Comparison of ENCODE assay signal across 9 cellular contexts in the genomic region with DNA sequence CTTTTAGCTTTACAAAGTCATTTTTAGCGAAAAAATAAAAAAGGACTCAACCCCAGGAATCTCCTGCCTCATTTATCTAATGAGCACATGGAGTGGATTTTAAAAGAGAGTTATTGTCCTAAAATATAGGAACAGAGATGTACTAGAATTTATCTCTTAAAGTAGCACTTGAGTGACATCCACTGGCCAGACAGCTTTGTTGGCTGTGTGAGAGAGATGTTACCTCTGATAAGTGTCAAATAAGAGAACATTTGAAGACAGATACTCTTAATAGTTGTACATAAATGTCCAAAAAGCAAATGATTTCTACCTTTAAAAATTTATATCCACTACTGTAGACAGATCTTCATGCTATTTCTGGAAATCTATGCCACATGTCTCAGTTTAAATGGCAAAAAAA. TPM values are rescaled to one million over a fixed set of nuclear protein-coding genes. Genes with fewer than 3 reads are reported as not detected.
DNase-seq lines count a peak whose midpoint lies in the region; ATAC-seq and TF ChIP-seq lines count a peak whose summit lies in the region.
"Had no signal": no experiment of that assay in that cellular context is flagged by ENCODE, and none has a peak within 500 bp of the region (broad histone marks: within the 10 kb centered on the region; RNA-seq: fewer than 3 reads in every experiment).

No MANE protein-coding gene starts in this region.

- no peak overlapping the region for H3K4me3 Mint-ChIP-seq in activated T-helper 1 cell treated with anti-CD3 and anti-CD28 coated beads, Interleukin-12 subunit alpha, Interleukin-12 subunit beta, Interleukin-2, Interleukin-4 antibody, amounts not matched to agents 30 ng/mL and 10 ng/mL and 1 ng/mL, durations not matched to agents 14 hours and 24 hours and 36 hours
- H3K4me3 Mint-ChIP-seq: activated CD4-positive, alpha-beta T cell treated with anti-CD3 and anti-CD28 coated beads, Interleukin-2, amount 10 ng/mL, durations not matched to agents 24 days and 14 days had no signal

- H3K9me3 Mint-ChIP-seq in activated T-helper 1 cell treated with anti-CD3 and anti-CD28 coated beads, Interleukin-12 subunit alpha, Interleukin-12 subunit beta, Interleukin-2, Interleukin-4 antibody, amounts not matched to agents 30 ng/mL and 10 ng/mL and 1 ng/mL, durations not matched to agents 14 hours and 24 hours and 36 hours: no peaks in the 10 kb centered on the region
- H3K9me3 Mint-ChIP-seq: activated CD4-positive, alpha-beta T cell treated with anti-CD3 and anti-CD28 coated beads, Interleukin-2, amount 10 ng/mL, durations not matched to agents 24 days and 14 days had no signal

- H3K4me3 ChIP-seq in Peyer's patch: no peak overlapping the region
- no peak overlapping the region for H3K4me3 ChIP-seq in foreskin fibroblast (ENCODE audit: low read depth in 1 of 2, low read length in 2 of 2)

- peaks cover 0 to 8% (median 0%) of the 10 kb centered on the region in 4 donors for H3K4me1 ChIP-seq in Peyer's patch

- DNase-seq in AG08395 (ENCODE audit: low spot score) (peak; percentile 54), H4 (ENCODE audit: low spot score) (peak; percentile 73), Peyer's patch (no peak), foreskin fibroblast (peak; percentile 55 to 82), AG08396 (ENCODE audit: low spot score) (no peak), COR-L47 (lab: John Stamatoyannopoulos, UW) (no peak)
- no peak for DNase-seq in activated T-helper 1 cell treated with anti-CD3 and anti-CD28 coated beads, Interleukin-12 subunit alpha, Interleukin-12 subunit beta, Interleukin-2, Interleukin-4 antibody, amounts not matched to agents 30 ng/mL and 10 ng/mL and 1 ng/mL, durations not matched to agents 14 hours and 24 hours and 36 hours (ENCODE audit: low spot score)
- DNase-seq: activated CD4-positive, alpha-beta T cell treated with anti-CD3 and anti-CD28 coated beads, Interleukin-2, amount 10 ng/mL, durations not matched to agents 24 days and 14 days had no signal

- intact Hi-C loops in activated T-helper 1 cell treated with anti-CD3 and anti-CD28 coated beads, Interleukin-12 subunit alpha, Interleukin-12 subunit beta, Interleukin-2, Interleukin-4 antibody, amounts not matched to agents 30 ng/mL and 10 ng/mL and 1 ng/mL, durations not matched to agents 14 hours and 24 hours and 36 hours (cut with micrococcal nuclease): no loop called here

- no peaks in the 10 kb centered on the region for H3K27me3 ChIP-seq in Peyer's patch

- no peaks in the 10 kb centered on the region for H3K36me3 ChIP-seq in Peyer's patch

- H3K27ac ChIP-seq in Peyer's patch: no peak overlapping the region

- ATAC-seq in HG03442 (IDR thresholded peaks at IDR 0.05; ENCODE audit: unreplicated experiment): no peak

- TF ChIP-seq CTCF in Peyer's patch (IDR thresholded peaks at IDR 0.05) (peak in 4 of 6 experiments; percentile 14 to 63 (median 58)), foreskin fibroblast (IDR thresholded peaks at IDR 0.05; ENCODE audit: low read depth, low read length) (peak; percentile 53)

- no peak for TF ChIP-seq POLR2A in Peyer's patch (IDR thresholded peaks at IDR 0.05)

- H3K36me3 Mint-ChIP-seq in activated T-helper 1 cell treated with anti-CD3 and anti-CD28 coated beads, Interleukin-12 subunit alpha, Interleukin-12 subunit beta, Interleukin-2, Interleukin-4 antibody, amounts not matched to agents 30 ng/mL and 10 ng/mL and 1 ng/mL, durations not matched to agents 14 hours and 24 hours and 36 hours (ENCODE audit: low read depth): no peaks in the 10 kb centered on the region

- H3K9me3 ChIP-seq in Peyer's patch: no peaks in the 10 kb centered on the region

- H3K27ac Mint-ChIP-seq in activated T-helper 1 cell treated with anti-CD3 and anti-CD28 coated beads, Interleukin-12 subunit alpha, Interleukin-12 subunit beta, Interleukin-2, Interleukin-4 antibody, amounts not matched to agents 30 ng/mL and 10 ng/mL and 1 ng/mL, durations not matched to agents 14 hours and 24 hours and 36 hours: no peak overlapping the region
- H3K27ac Mint-ChIP-seq: activated CD4-positive, alpha-beta T cell treated with anti-CD3 and anti-CD28 coated beads, Interleukin-2, amount 10 ng/mL, durations not matched to agents 24 days and 14 days had no signal

- H3K4me1 Mint-ChIP-seq in activated T-helper 1 cell treated with anti-CD3 and anti-CD28 coated beads, Interleukin-12 subunit alpha, Interleukin-12 subunit beta, Interleukin-2, Interleukin-4 antibody, amounts not matched to agents 30 ng/mL and 10 ng/mL and 1 ng/mL, durations not matched to agents 14 hours and 24 hours and 36 hours (ENCODE audit: low read depth): peaks cover 5% of the 10 kb centered on the region

- no peaks in the 10 kb centered on the region for H3K27me3 Mint-ChIP-seq in activated T-helper 1 cell treated with anti-CD3 and anti-CD28 coated beads, Interleukin-12 subunit alpha, Interleukin-12 subunit beta, Interleukin-2, Interleukin-4 antibody, amounts not matched to agents 30 ng/mL and 10 ng/mL and 1 ng/mL, durations not matched to agents 14 hours and 24 hours and 36 hours (ENCODE audit: insufficient read depth)
- H3K27me3 Mint-ChIP-seq: activated CD4-positive, alpha-beta T cell treated with anti-CD3 and anti-CD28 coated beads, Interleukin-2, amount 10 ng/mL, durations not matched to agents 24 days and 14 days had no signal

RNA-seq across cellular contexts. Expression of a gene that starts 12.3 kb away (rescaled TPM):
- total RNA-seq in H4 (2014; rRNA removed; shearing (Covaris generic)): 169 and 173 TPM in 2 replicates
- 10 to 100 TPM; 14.9 to 48.0 (median 42.6) TPM for total RNA-seq in Peyer's patch
- total RNA-seq in activated T-helper 1 cell treated with anti-CD3 and anti-CD28 coated beads, Interleukin-12 subunit alpha, Interleukin-12 subunit beta, Interleukin-2, Interleukin-4 antibody, amounts not matched to agents 30 ng/mL and 10 ng/mL and 1 ng/mL, durations not matched to agents 14 hours and 24 hours and 36 hours: 21.2 and 26.0 TPM in 2 replicates

RNA-seq across cellular contexts. Expression of a gene that starts 57.3 kb away (rescaled TPM):
- not detected in 2 replicates for total RNA-seq in H4 (2014; rRNA removed; shearing (Covaris generic))
- 100 to 1,000 TPM in 2 of 4 donors, 10 to 100 TPM in 2; 11.6 to 225 (median 84.9) TPM for total RNA-seq in Peyer's patch
- not detected in 2 replicates for total RNA-seq in activated T-helper 1 cell treated with anti-CD3 and anti-CD28 coated beads, Interleukin-12 subunit alpha, Interleukin-12 subunit beta, Interleukin-2, Interleukin-4 antibody, amounts not matched to agents 30 ng/mL and 10 ng/mL and 1 ng/mL, durations not matched to agents 14 hours and 24 hours and 36 hours
- total RNA-seq: activated CD4-positive, alpha-beta T cell treated with anti-CD3 and anti-CD28 coated beads, Interleukin-2, amount 10 ng/mL, durations not matched to agents 24 days and 14 days had no signal

Comparison
In these comparisons a context has a peak if more than half of its experiments do, and no peak if none do; other contexts are left out.
1. DNase-seq: peak in AG08395 (single experiment), H4 (single experiment) and foreskin fibroblast (2 of 2); none in Peyer's patch (0 of 3), AG08396 (single experiment), activated T-helper 1 cell treated with anti-CD3 and anti-CD28 coated beads, Interleukin-12 subunit alpha, Interleukin-12 subunit beta, Interleukin-2, Interleukin-4 antibody, amounts not matched to agents 30 ng/mL and 10 ng/mL and 1 ng/mL, durations not matched to agents 14 hours and 24 hours and 36 hours (single experiment) and COR-L47 (single experiment).
2. RNA of a gene that starts 57.3 kb away (total RNA-seq): 11.6 to 225 TPM in Peyer's patch; not detected in activated T-helper 1 cell treated with anti-CD3 and anti-CD28 coated beads, Interleukin-12 subunit alpha, Interleukin-12 subunit beta, Interleukin-2, Interleukin-4 antibody, amounts not matched to agents 30 ng/mL and 10 ng/mL and 1 ng/mL, durations not matched to agents 14 hours and 24 hours and 36 hours and not detected in H4; every median in the first group is over 10 times any median in the second.